In genomic region chr9:20512106-20512505, GRCh38 we compare ENCODE assay signal across 15 cellular contexts.
DNase-seq lines count a peak whose midpoint lies in the region; ATAC-seq, FAIRE-seq and TF ChIP-seq lines count a peak whose summit lies in the region.
"Had no signal": no experiment of that assay in that cellular context is flagged by ENCODE, and none has a peak within 500 bp of the region (broad histone marks: within the 10 kb centered on the region; RNA-seq: fewer than 3 reads in every experiment).

No MANE protein-coding gene starts in this region.

- H4K91ac ChIP-seq in trophoblast cell (ENCODE audit: low read depth, low read length): no peak overlapping the region

- peaks cover 77% of the 10 kb centered on the region for H3K4me1 Mint-ChIP-seq in activated CD4-positive, alpha-beta memory T cell treated with anti-CD3 and anti-CD28 coated beads, Interleukin-2, amount 10 ng/mL, durations not matched to agents 7 days and 5 days
- H3K4me1 Mint-ChIP-seq in activated CD4-positive, alpha-beta memory T cell treated with anti-CD3 and anti-CD28 coated beads for 36 hours (ENCODE audit: low read depth): peaks cover 75% of the 10 kb centered on the region

- no peak overlapping the region for H4K8ac ChIP-seq in trophoblast cell (ENCODE audit: low read depth, low read length)

- H2BK12ac ChIP-seq in trophoblast cell (ENCODE audit: low read length): no peak overlapping the region

- no peak overlapping the region for H3K23ac ChIP-seq in trophoblast cell (ENCODE audit: low read length)

- no peak overlapping the region for H3K4me2 ChIP-seq in trophoblast cell (ENCODE audit: low read length)

- H3K9me3 ChIP-seq in trophoblast cell (ENCODE audit: insufficient read depth, low read depth, low read length): no peaks in the 10 kb centered on the region
- H3K9me3 ChIP-seq: breast epithelium had no signal

- FAIRE-seq in GM12892 (lab: Jason Lieb, UNC): no peak
- FAIRE-seq: frontal cortex had no signal

- H3K9me3 Mint-ChIP-seq in activated CD4-positive, alpha-beta memory T cell treated with anti-CD3 and anti-CD28 coated beads, Interleukin-2, amount 10 ng/mL, durations not matched to agents 7 days and 5 days: peaks cover 2% of the 10 kb centered on the region
- no peaks in the 10 kb centered on the region for H3K9me3 Mint-ChIP-seq in activated CD4-positive, alpha-beta memory T cell treated with anti-CD3 and anti-CD28 coated beads for 36 hours

- H3K4me3 ChIP-seq in cardiac fibroblast (replicated peaks in 1 of 2; ENCODE audit: low read depth in 2 of 2, low read length in 2 of 2) (no peak overlapping the region), trophoblast cell (ENCODE audit: low read depth, low read length) (no peak overlapping the region)
- H3K4me3 ChIP-seq: breast epithelium, skin epidermis had no signal

- peaks cover 0 to 5% of the 10 kb centered on the region in 2 experiments for H3K4me1 ChIP-seq in trophoblast cell (ENCODE audit: control insufficient read depth in 1 of 2, insufficient read depth in 2 of 2, low read length in 2 of 2)
- H3K4me1 ChIP-seq: breast epithelium had no signal

- H3K9ac ChIP-seq in trophoblast cell (ENCODE audit: low read length): no peak overlapping the region

- no peak for TF ChIP-seq POLR2A in GM12892 (IDR thresholded peaks at IDR 0.05; ENCODE audit: low read depth, low read length)

- no peak overlapping the region for H3K4ac ChIP-seq in trophoblast cell (ENCODE audit: low read depth, low read length)

- no peak overlapping the region for H2BK5ac ChIP-seq in trophoblast cell (ENCODE audit: low read depth, low read length, poor library complexity)

- H3K79me1 ChIP-seq in trophoblast cell (ENCODE audit: low read length): no peaks in the 10 kb centered on the region

- H4K12ac ChIP-seq in trophoblast cell (ENCODE audit: low read depth, low read length): no peak overlapping the region

- peaks cover 23% of the 10 kb centered on the region for H3K36me3 Mint-ChIP-seq in activated CD4-positive, alpha-beta memory T cell treated with anti-CD3 and anti-CD28 coated beads, Interleukin-2, amount 10 ng/mL, durations not matched to agents 7 days and 5 days (ENCODE audit: low read depth)
- H3K36me3 Mint-ChIP-seq in activated CD4-positive, alpha-beta memory T cell treated with anti-CD3 and anti-CD28 coated beads for 36 hours: no peaks in the 10 kb centered on the region
- H3K36me3 Mint-ChIP-seq: memory B cell had no signal

- H2BK120ac ChIP-seq in trophoblast cell (ENCODE audit: insufficient read depth, low read length, poor library complexity): no peak overlapping the region

- no peak overlapping the region for H2AFZ ChIP-seq in trophoblast cell (ENCODE audit: insufficient read depth, low read length, poor library complexity)

- no peak overlapping the region for H3K14ac ChIP-seq in trophoblast cell (ENCODE audit: low read length)

- no peak for DNase-seq in activated CD4-positive, alpha-beta memory T cell treated with anti-CD3 and anti-CD28 coated beads, Interleukin-2, amount 10 ng/mL, durations not matched to agents 7 days and 5 days
- DNase-seq in activated CD4-positive, alpha-beta memory T cell treated with anti-CD3 and anti-CD28 coated beads for 36 hours: no peak
- DNase-seq in LHCN-M2 (ENCODE audit: low read depth) (peak; percentile 46), cardiac fibroblast (ENCODE audit: low read depth in 2 of 2) (peak; percentile 33 to 68), trophoblast cell (peak; percentile 11 to 72), midbrain (lab: John Stamatoyannopoulos, UW) (no peak), GM12892 (ENCODE audit: insufficient read length) (no peak)
- DNase-seq: ACHN; activated CD4-positive, alpha-beta T cell treated with anti-CD3 and anti-CD28 coated beads, Interleukin-2, amount 50 U/mL, for 1 hour; SIG-M5 had no signal

- WGBS in trophoblast cell (ENCODE audit: extremely low coverage, insufficient coverage, insufficient read length): no CpG with 5 or more reads among the region's 2 CpGs

- no peak overlapping the region for H2AK5ac ChIP-seq in trophoblast cell (ENCODE audit: low read length)

- TF ChIP-seq CTCF in cardiac fibroblast (IDR thresholded peaks at IDR 0.05; ENCODE audit: low read depth, low read length): no peak

- no peaks in the 10 kb centered on the region for H3K36me3 ChIP-seq in trophoblast cell (ENCODE audit: control insufficient read depth in 1 of 2, insufficient read depth in 2 of 2, low read length in 2 of 2)
- H3K36me3 ChIP-seq: breast epithelium had no signal

- H3K27me3 ChIP-seq in trophoblast cell (ENCODE audit: insufficient read depth, low read length): no peaks in the 10 kb centered on the region
- H3K27me3 ChIP-seq: breast epithelium had no signal

- no peak overlapping the region for H3K18ac ChIP-seq in trophoblast cell (ENCODE audit: low read length)

- ATAC-seq in HG02571 (IDR thresholded peaks at IDR 0.05; ENCODE audit: unreplicated experiment): no peak

- no peaks in the 10 kb centered on the region for H3K27me3 Mint-ChIP-seq in activated CD4-positive, alpha-beta memory T cell treated with anti-CD3 and anti-CD28 coated beads, Interleukin-2, amount 10 ng/mL, durations not matched to agents 7 days and 5 days
- no peaks in the 10 kb centered on the region for H3K27me3 Mint-ChIP-seq in activated CD4-positive, alpha-beta memory T cell treated with anti-CD3 and anti-CD28 coated beads for 36 hours
- H3K27me3 Mint-ChIP-seq: memory B cell had no signal

- H3K4me3 Mint-ChIP-seq in activated CD4-positive, alpha-beta memory T cell treated with anti-CD3 and anti-CD28 coated beads, Interleukin-2, amount 10 ng/mL, durations not matched to agents 7 days and 5 days: no peak overlapping the region
- H3K4me3 Mint-ChIP-seq in activated CD4-positive, alpha-beta memory T cell treated with anti-CD3 and anti-CD28 coated beads for 36 hours: no peak overlapping the region
- H3K4me3 Mint-ChIP-seq: memory B cell had no signal

- POLR2A ChIA-PET in activated CD4-positive, alpha-beta memory T cell treated with anti-CD3 and anti-CD28 coated beads, Interleukin-2, amount 10 ng/mL, durations not matched to agents 7 days and 5 days (lab: Charles Lee): interaction anchor here (1.1 to 2.9 kb wide), 5 partner anchors 15 to 513 kb away, joined by 3 to 21 read pairs (median 6); partner anchors contain the start of gene MLLT3
- POLR2A ChIA-PET in activated CD4-positive, alpha-beta memory T cell treated with anti-CD3 and anti-CD28 coated beads for 36 hours (lab: Charles Lee): no interaction called here

- H3K27ac ChIP-seq in trophoblast cell (ENCODE audit: low read depth, low read length): no peak overlapping the region
- H3K27ac ChIP-seq: breast epithelium had no signal

- intact Hi-C loops in activated CD4-positive, alpha-beta memory T cell treated with anti-CD3 and anti-CD28 coated beads for 36 hours (cut with micrococcal nuclease): no loop called here

- CTCF ChIA-PET in activated CD4-positive, alpha-beta memory T cell treated with anti-CD3 and anti-CD28 coated beads, Interleukin-2, amount 10 ng/mL, durations not matched to agents 7 days and 5 days (lab: Charles Lee): interaction anchor here (0.5 kb wide), 1 partner anchor 935 kb away, joined by 3 read pairs; no protein-coding TSS in a partner anchor
- CTCF ChIA-PET in activated CD4-positive, alpha-beta memory T cell treated with anti-CD3 and anti-CD28 coated beads for 36 hours (lab: Charles Lee): no interaction called here

- peak overlapping the region; percentile 4 for H3K27ac Mint-ChIP-seq in activated CD4-positive, alpha-beta memory T cell treated with anti-CD3 and anti-CD28 coated beads, Interleukin-2, amount 10 ng/mL, durations not matched to agents 7 days and 5 days
- no peak overlapping the region for H3K27ac Mint-ChIP-seq in activated CD4-positive, alpha-beta memory T cell treated with anti-CD3 and anti-CD28 coated beads for 36 hours
- H3K27ac Mint-ChIP-seq: memory B cell had no signal

- H3K79me2 ChIP-seq in trophoblast cell (ENCODE audit: control insufficient read depth, insufficient read depth, low read length, poor library complexity): no peaks in the 10 kb centered on the region

Comparison
In these comparisons a context has a peak if more than half of its experiments do, and no peak if none do; other contexts are left out.
1. DNase-seq: peak in LHCN-M2 (single experiment), cardiac fibroblast (2 of 2) and trophoblast cell (2 of 2); none in activated CD4-positive, alpha-beta memory T cell treated with anti-CD3 and anti-CD28 coated beads, Interleukin-2, amount 10 ng/mL, durations not matched to agents 7 days and 5 days (single experiment), activated CD4-positive, alpha-beta memory T cell treated with anti-CD3 and anti-CD28 coated beads for 36 hours (single experiment), midbrain (single experiment) and GM12892 (single experiment).